ENCODE assay signal across 21 cellular contexts in the genomic region with DNA sequence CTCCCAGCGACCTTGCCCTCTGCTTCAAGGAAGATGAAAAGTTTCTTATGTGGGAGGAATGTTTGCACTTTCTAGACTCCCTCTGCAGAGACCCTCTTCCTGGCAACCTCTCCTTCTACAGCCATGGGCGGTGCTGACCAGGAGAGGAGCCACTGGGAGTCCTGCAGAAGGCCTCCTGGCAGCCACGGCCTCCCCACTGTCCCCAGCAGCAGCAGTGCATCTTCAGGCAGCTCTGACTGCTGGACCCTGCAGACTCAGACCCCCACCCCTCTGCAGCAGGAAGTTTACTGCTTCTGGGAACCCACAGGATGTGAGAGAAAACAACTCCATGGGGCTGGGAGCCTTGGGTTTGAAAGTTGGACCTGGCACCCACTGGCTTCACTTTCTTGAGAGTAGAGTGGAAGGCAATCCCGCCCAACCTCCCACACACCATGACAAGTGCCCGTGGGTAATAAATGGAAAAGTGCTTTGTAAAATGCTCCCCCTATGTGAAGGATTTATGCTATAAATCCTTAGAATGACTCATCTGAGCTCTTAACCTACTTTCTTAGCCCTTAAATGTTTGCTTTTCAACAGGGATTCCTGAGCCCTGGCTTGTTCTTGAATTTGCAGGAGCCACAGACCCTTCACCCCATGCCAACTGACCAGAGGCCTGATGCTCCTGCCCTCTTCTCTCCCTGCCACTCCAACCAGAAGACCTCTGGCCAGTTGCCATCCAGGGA. TPM values are rescaled to one million over a fixed set of nuclear protein-coding genes. Genes with fewer than 3 reads are reported as not detected.
DNase-seq lines count a peak whose midpoint lies in the region; ATAC-seq, FAIRE-seq and TF ChIP-seq lines count a peak whose summit lies in the region.
"Had no signal": no experiment of that assay in that cellular context is flagged by ENCODE, and none has a peak within 500 bp of the region (broad histone marks: within the 10 kb centered on the region; RNA-seq: fewer than 3 reads in every experiment).

No MANE protein-coding gene starts in this region.

- FAIRE-seq in HepG2 (lab: Jason Lieb, UNC) = no peak
- FAIRE-seq: colon, small intestine had no signal

- H3K9me2 ChIP-seq in GM23248 (ENCODE audit: insufficient read depth) = no peaks in the 10 kb centered on the region
- no peaks in the 10 kb centered on the region for H3K9me2 ChIP-seq in PC-9 (ENCODE audit: insufficient read depth)

- POLR2A ChIA-PET in PC-9 (lab: Charles Lee; ENCODE audit: unreplicated experiment) = interaction anchor here (0.6 to 0.7 kb wide), 2 partner anchors 30 to 187 kb away, joined by 3 to 5 read pairs; no protein-coding TSS in a partner anchor
- POLR2A ChIA-PET in HepG2 (lab: Yijun Ruan, JAX) = no interaction called here

- H3K4me2 ChIP-seq in GM23248 (ENCODE audit: unreplicated experiment) = no peak overlapping the region
- peak overlapping the region; percentile 59 for H3K4me2 ChIP-seq in PC-9
- no peak overlapping the region for H3K4me2 ChIP-seq in HepG2 (ENCODE audit: low read depth, low read length)

- BruUV-seq in PC-9 (replicated peaks; lab: Mats Ljungman, UMichigan) (no TSS peak), HepG2 (replicated peaks; lab: Mats Ljungman, UMichigan) (no TSS peak)

- intact Hi-C loops in PC-9 (cut with micrococcal nuclease; ENCODE audit: unreplicated experiment) = no loop called here
- intact Hi-C loops in HepG2 (cut with micrococcal nuclease; ENCODE audit: unreplicated experiment) = no loop called here

- TF ChIP-seq CTCF in PC-9 (conservative IDR thresholded peaks at IDR 0.05) (no peak), HepG2 (CRISPR knock-in tag; IDR thresholded peaks at IDR 0.05) (no peak)

- H3K36me3 ChIP-seq in GM23248 (ENCODE audit: low read depth) = no peaks in the 10 kb centered on the region
- no peaks in the 10 kb centered on the region for H3K36me3 ChIP-seq in PC-9 (ENCODE audit: low read depth)
- H3K36me3 ChIP-seq in HepG2 (replicated peaks in 1 of 2; ENCODE audit: control insufficient read depth in 1 of 2, insufficient read depth in 2 of 2, low read length in 2 of 2) = no peaks in the 10 kb centered on the region
- H3K36me3 ChIP-seq: ascending aorta, lower lobe of right lung had no signal

- H3K79me2 ChIP-seq in GM23248 (ENCODE audit: insufficient read depth) (no peaks in the 10 kb centered on the region), PC-9 (ENCODE audit: low read depth) (no peaks in the 10 kb centered on the region), HepG2 (ENCODE audit: insufficient read depth, low read length) (no peaks in the 10 kb centered on the region)

- no peak for ATAC-seq in stimulated activated effector memory CD8-positive, alpha-beta T cell treated with anti-CD3 and anti-CD28 coated beads, Interleukin-12 subunit alpha, Interleukin-12 subunit beta, amount 100 ng/mL, for 72 hours
- ATAC-seq in HepG2 = no peak

- DNase-seq in GM23248 = peak; percentile 15
- DNase-seq in PC-9 = peak; percentile 47 to 86
- DNase-seq in iris pigment epithelial cell (ENCODE audit: low read depth) = peak; percentile 55
- peak; percentile 35 for DNase-seq in ureter (ENCODE audit: low spot score)
- DNase-seq in activated naive CD4-positive, alpha-beta T cell treated with anti-CD3 and anti-CD28 coated beads, Interleukin-2, amount 50 U/mL, for 16 hours = no peak
- DNase-seq in stimulated activated effector memory CD8-positive, alpha-beta T cell treated with anti-CD3 and anti-CD28 coated beads, Interleukin-12 subunit alpha, Interleukin-12 subunit beta, amount 100 ng/mL, for 72 hours (ENCODE audit: low spot score in 2 of 2) = no peak
- no peak for DNase-seq in HepG2 (ENCODE audit: low spot score)
- DNase-seq: activated CD4-positive, CD25-positive, alpha-beta regulatory T cell treated with anti-CD3 and anti-CD28 coated beads, Interleukin-2, amount 50 U/mL, for 72 hours; activated effector memory CD4-positive, alpha-beta T cell treated with anti-CD3 and anti-CD28 coated beads, Interleukin-2, amount 50 U/mL, for 16 hours; H7; lower lobe of right lung; naive B cell; NCI-H187 treated with DMSO at 0.1 percent for 48 hours; NCI-H510A treated with DMSO at 0.1 percent for 48 hours; SHP77 treated with DMSO at 0.1 percent for 48 hours; small intestine; stimulated activated CD4-positive, alpha-beta T cell treated with anti-CD3 and anti-CD28 coated beads, Interleukin-4, amount 100 ng/mL, for 4 hours; stimulated activated CD8-positive, alpha-beta memory T cell treated with anti-CD3 and anti-CD28 coated beads, Interleukin-4, amount 100 ng/mL, for 48 hours had no signal

- H3K9me3 Mint-ChIP-seq in stimulated activated effector memory CD8-positive, alpha-beta T cell treated with anti-CD3 and anti-CD28 coated beads, Interleukin-12 subunit alpha, Interleukin-12 subunit beta, amount 100 ng/mL, for 72 hours = no peaks in the 10 kb centered on the region
- H3K9me3 Mint-ChIP-seq: naive B cell; T-helper 2 cell treated with Interferon-gamma antibody and Interleukin-4, amounts not matched to agents 5 μg/mL and 100 μg/mL, for 36 hours had no signal

- H3K9ac ChIP-seq in GM23248 (no peak overlapping the region), HepG2 (ENCODE audit: insufficient read depth, low read depth, low read length) (no peak overlapping the region)

- H3K4me1 ChIP-seq in GM23248 (ENCODE audit: insufficient read depth) = no peaks in the 10 kb centered on the region
- H3K4me1 ChIP-seq in PC-9 (replicated peaks; ENCODE audit: insufficient read depth) = peaks cover 55% of the 10 kb centered on the region
- no peaks in the 10 kb centered on the region for H3K4me1 ChIP-seq in HepG2 (ENCODE audit: insufficient read depth, low read length)
- H3K4me1 ChIP-seq: ascending aorta, lower lobe of right lung had no signal

- TF ChIP-seq POLR2A in HepG2 (IDR thresholded peaks at IDR 0.05; ENCODE audit: insufficient read depth in 1 of 2, low read depth in 2 of 2, low read length in 2 of 2) = no peak

- H3K27me3 ChIP-seq in GM23248 (replicated peaks; ENCODE audit: insufficient read depth) = no peaks in the 10 kb centered on the region; the same call in 1 of the 2 replicates
- no peaks in the 10 kb centered on the region for H3K27me3 ChIP-seq in PC-9 (ENCODE audit: insufficient read depth, low read depth)
- peaks cover 0 to 2% of the 10 kb centered on the region in 2 experiments; a peak in 1 of 5 replicates for H3K27me3 ChIP-seq in HepG2 (ENCODE audit: control insufficient read depth in 1 of 2, insufficient read depth in 2 of 2, low read length in 2 of 2)
- H3K27me3 ChIP-seq: ascending aorta had no signal

- TF ChIP-seq RAD21 in HepG2 (CRISPR knock-in tag; IDR thresholded peaks at IDR 0.05) = no peak

- H3K27ac Mint-ChIP-seq in stimulated activated effector memory CD8-positive, alpha-beta T cell treated with anti-CD3 and anti-CD28 coated beads, Interleukin-12 subunit alpha, Interleukin-12 subunit beta, amount 100 ng/mL, for 72 hours = no peak overlapping the region
- H3K27ac Mint-ChIP-seq: naive B cell; T-helper 2 cell treated with Interferon-gamma antibody and Interleukin-4, amounts not matched to agents 5 μg/mL and 100 μg/mL, for 36 hours had no signal

- H3K27ac ChIP-seq in GM23248 (no peak overlapping the region), PC-9 (peak overlapping the region; percentile 28; the same call in 1 of the 2 replicates), HepG2 (ENCODE audit: extremely low read length, insufficient read depth, low read length) (no peak overlapping the region)
- H3K27ac ChIP-seq: ascending aorta, lower lobe of right lung had no signal

- CTCF ChIA-PET in PC-9 (lab: Charles Lee) = no interaction called here
- CTCF ChIA-PET in HepG2 (lab: Yijun Ruan, JAX; ENCODE audit: low intra/inter-chr PET ratio, low total read pairs) = no interaction called here

- no peaks in the 10 kb centered on the region for H3K36me3 Mint-ChIP-seq in stimulated activated effector memory CD8-positive, alpha-beta T cell treated with anti-CD3 and anti-CD28 coated beads, Interleukin-12 subunit alpha, Interleukin-12 subunit beta, amount 100 ng/mL, for 72 hours
- H3K36me3 Mint-ChIP-seq: naive B cell had no signal

- H3K9me3 ChIP-seq in GM23248 (ENCODE audit: low read depth) = no peaks in the 10 kb centered on the region
- no peaks in the 10 kb centered on the region for H3K9me3 ChIP-seq in PC-9 (ENCODE audit: insufficient read depth, low read depth)
- no peaks in the 10 kb centered on the region for H3K9me3 ChIP-seq in HepG2 (ENCODE audit: low read length)
- H3K9me3 ChIP-seq: ascending aorta, lower lobe of right lung had no signal

- WGBS in GM23248 (ENCODE audit: low coverage in 1 of 2, low lambda C conversion rate in 2 of 2, missing lambda C conversion rate in 2 of 2), 2 experiments = 65 to 77% methylated on average over 5 of the region's 5 CpGs
- WGBS in HepG2 (ENCODE audit: low lambda C conversion rate) = 38% methylated on average over 3 of the region's 5 CpGs

- TF ChIP-seq EP300 in HepG2 (IDR thresholded peaks at IDR 0.05; ENCODE audit: low read depth in 2 of 2, low read length in 2 of 2) = no peak
- TF ChIP-seq EP300 in HepG2 (CRISPR knock-in tag; IDR thresholded peaks at IDR 0.05; ENCODE audit: borderline replicate concordance) = no peak

- H3K4me3 Mint-ChIP-seq in stimulated activated effector memory CD8-positive, alpha-beta T cell treated with anti-CD3 and anti-CD28 coated beads, Interleukin-12 subunit alpha, Interleukin-12 subunit beta, amount 100 ng/mL, for 72 hours = no peak overlapping the region
- H3K4me3 Mint-ChIP-seq: T-helper 2 cell treated with Interferon-gamma antibody and Interleukin-4, amounts not matched to agents 5 μg/mL and 100 μg/mL, for 36 hours had no signal

- no peaks in the 10 kb centered on the region for H3K4me1 Mint-ChIP-seq in stimulated activated effector memory CD8-positive, alpha-beta T cell treated with anti-CD3 and anti-CD28 coated beads, Interleukin-12 subunit alpha, Interleukin-12 subunit beta, amount 100 ng/mL, for 72 hours
- H3K4me1 Mint-ChIP-seq: naive B cell had no signal

- no peak overlapping the region for H3K4me3 ChIP-seq in GM23248
- H3K4me3 ChIP-seq in PC-9 = no peak overlapping the region
- no peak overlapping the region for H3K4me3 ChIP-seq in HepG2 (replicated peaks in 1 of 3; ENCODE audit: insufficient read depth in 1 of 3, low read depth in 2 of 3, low read length in 3 of 3)
- H3K4me3 ChIP-seq: ascending aorta, lower lobe of right lung had no signal

- H3F3A ChIP-seq in GM23248 (ENCODE audit: insufficient read depth) = no peaks in the 10 kb centered on the region
- peaks cover 19% of the 10 kb centered on the region for H3F3A ChIP-seq in PC-9 (ENCODE audit: insufficient read depth, low read depth)

- in situ Hi-C loops in GM23248 (cut with MboI) = no loop called here
- in situ Hi-C loops in HepG2 (cut with HindIII; ENCODE audit: extremely low pct_ligation_motif_present, low pct_unique_long_range_greater_than_20kb) = no loop called here

- no peak overlapping the region for H2AFZ ChIP-seq in GM23248
- no peak overlapping the region for H2AFZ ChIP-seq in PC-9
- no peak overlapping the region for H2AFZ ChIP-seq in HepG2 (ENCODE audit: low read length)

- no peaks in the 10 kb centered on the region for H4K20me1 ChIP-seq in GM23248 (ENCODE audit: insufficient read depth)
- no peaks in the 10 kb centered on the region for H4K20me1 ChIP-seq in PC-9 (ENCODE audit: insufficient read depth)
- H4K20me1 ChIP-seq in HepG2 (ENCODE audit: insufficient read depth, low read length) = no peaks in the 10 kb centered on the region

RNA-seq across cellular contexts. Expression of gene DDX11, which starts 37.6 kb away (rescaled TPM):
- 6.1 and 15.9 TPM in 2 replicates for total RNA-seq in GM23248 (2014; rRNA removed; shearing (Covaris generic))
- polyA plus RNA-seq in GM23248 (2016; fragmentation: Nextera tagmentation; extraction: Ambion mirVana) (5.0 and 5.6 TPM in 2 replicates), HepG2 (2011; rRNA removed) (23.9 and 24.2 TPM in 2 replicates)
- total RNA-seq in PC-9 (2021) (191 and 196 TPM in 2 replicates), ureter (37.8 TPM), HepG2 (2016; rRNA removed; fragmentation: Illumina TruSeq; extraction: Trizol) (17.1 and 40.8 TPM in 2 replicates)
- total RNA-seq in HepG2 (2016; cell fraction: cytosol; rRNA removed; fragmentation: Illumina TruSeq; extraction: Trizol; ENCODE audit: low read depth) = 28.6 and 29.4 TPM in 2 replicates
- 16.0 and 40.8 TPM in 2 replicates for total RNA-seq in HepG2 (2016; cell fraction: insoluble cytoplasmic fraction; rRNA removed; fragmentation: Illumina TruSeq; extraction: Trizol)
- total RNA-seq in HepG2 (2016; cell fraction: membrane; rRNA removed; fragmentation: Illumina TruSeq; extraction: Trizol) = 14.9 and 18.5 TPM in 2 replicates
- total RNA-seq in HepG2 (2016; cell fraction: nucleus; rRNA removed; fragmentation: Illumina TruSeq; extraction: Trizol) = 76.9 and 82.6 TPM in 2 replicates
- 5.5 and 6.3 TPM in 2 replicates for polyA plus RNA-seq in HepG2 (2011; cell fraction: cytosol; rRNA removed)
- polyA plus RNA-seq in HepG2 (2011; cell fraction: nucleus; rRNA removed) = 172 and 221 TPM in 2 replicates
- 22.4 and 23.6 TPM in 2 replicates for polyA plus RNA-seq in HepG2 (2012)
- 2.2 TPM in 2 replicates for polyA plus RNA-seq in HepG2 (2016; cell fraction: cytosol; fragmentation: Illumina TruSeq; extraction: Trizol; ENCODE audit: low read depth)
- 8.7 and 11.8 TPM in 2 replicates for polyA plus RNA-seq in HepG2 (2016; cell fraction: insoluble cytoplasmic fraction; fragmentation: Illumina TruSeq; extraction: Trizol; ENCODE audit: low read depth)
- polyA plus RNA-seq in HepG2 (2016; cell fraction: membrane; fragmentation: Illumina TruSeq; extraction: Trizol; ENCODE audit: low read depth) = 2.6 and 3.4 TPM in 2 replicates
- polyA plus RNA-seq in HepG2 (2016; cell fraction: nucleus; fragmentation: Illumina TruSeq; extraction: Trizol; ENCODE audit: insufficient read depth, low read depth) = 133 and 148 TPM in 2 replicates
- polyA minus RNA-seq in HepG2 (2011; rRNA and poly(A)+ RNA removed; ENCODE audit: low replicate concordance) = 27.7 and 88.8 TPM in 2 replicates
- polyA minus RNA-seq in HepG2 (2011; cell fraction: cytosol; rRNA and poly(A)+ RNA removed) = 6.9 and 7.2 TPM in 2 replicates
- 83.3 and 93.6 TPM in 2 replicates for polyA minus RNA-seq in HepG2 (2011; cell fraction: nucleus; rRNA and poly(A)+ RNA removed)

Comparison
In these comparisons a context has a peak if more than half of its experiments do, and no peak if none do; other contexts are left out.
1. DNase-seq: peak in GM23248 (single experiment), PC-9 (2 of 2), iris pigment epithelial cell (single experiment) and ureter (single experiment); none in activated naive CD4-positive, alpha-beta T cell treated with anti-CD3 and anti-CD28 coated beads, Interleukin-2, amount 50 U/mL, for 16 hours (single experiment), stimulated activated effector memory CD8-positive, alpha-beta T cell treated with anti-CD3 and anti-CD28 coated beads, Interleukin-12 subunit alpha, Interleukin-12 subunit beta, amount 100 ng/mL, for 72 hours (0 of 2) and HepG2 (single experiment).